ENCODE assay signal across 14 cellular contexts in the genomic region with DNA sequence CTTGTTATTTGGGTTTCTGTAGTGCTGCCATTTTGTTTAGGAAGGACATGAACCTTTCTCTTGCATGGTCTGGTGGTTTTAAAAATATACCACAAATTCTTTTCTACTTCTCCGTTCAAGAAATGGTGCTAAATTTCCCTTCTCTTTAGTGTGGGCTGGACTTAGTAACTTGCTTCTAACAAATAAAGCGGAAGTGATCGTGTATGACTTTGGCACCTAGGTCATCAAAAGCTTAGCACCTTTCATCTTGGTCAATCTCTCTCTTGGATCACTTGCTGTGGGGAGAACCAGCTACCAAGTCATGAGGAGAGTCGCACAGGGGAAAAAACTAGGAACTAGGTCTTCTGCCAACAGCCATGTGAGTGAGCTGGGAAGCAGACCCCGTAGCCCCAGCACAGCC.
"Had no signal": no experiment of that assay in that cellular context is flagged by ENCODE, and none has a peak within 500 bp of the region (broad histone marks: within the 10 kb centered on the region; RNA-seq: fewer than 3 reads in every experiment).

No MANE protein-coding gene starts in this region.

- H3K27ac Mint-ChIP-seq: progenitor cell of endocrine pancreas, type B pancreatic cell had no signal

- H3K27me3 Mint-ChIP-seq: naive thymus-derived CD8-positive, alpha-beta T cell; progenitor cell of endocrine pancreas; stimulated activated naive CD8-positive, alpha-beta T cell treated with anti-CD3 and anti-CD28 coated beads, Interleukin-15, amount 100 ng/mL, for 72 hours; type B pancreatic cell had no signal

- H3K9me3 Mint-ChIP-seq: naive thymus-derived CD8-positive, alpha-beta T cell; stimulated activated naive CD8-positive, alpha-beta T cell treated with anti-CD3 and anti-CD28 coated beads, Interleukin-15, amount 100 ng/mL, for 72 hours; type B pancreatic cell had no signal

- ATAC-seq: left ventricle myocardium superior; lower lobe of right lung; naive thymus-derived CD8-positive, alpha-beta T cell; right lobe of liver; stimulated activated naive CD8-positive, alpha-beta T cell treated with anti-CD3 and anti-CD28 coated beads, Interleukin-15, amount 100 ng/mL, for 72 hours had no signal

- H3K4me3 Mint-ChIP-seq: naive thymus-derived CD8-positive, alpha-beta T cell; stimulated activated naive CD8-positive, alpha-beta T cell treated with anti-CD3 and anti-CD28 coated beads, Interleukin-15, amount 100 ng/mL, for 72 hours; type B pancreatic cell had no signal

- H3K36me3 Mint-ChIP-seq: type B pancreatic cell had no signal

- DNase-seq: dorsolateral prefrontal cortex; effector CD4-positive, alpha-beta T cell; left ventricle myocardium superior; lower lobe of right lung; naive thymus-derived CD8-positive, alpha-beta T cell; right lobe of liver; small intestine; stimulated activated CD4-positive, alpha-beta T cell treated with anti-CD3 and anti-CD28 coated beads, Interleukin-15, amount 100 ng/mL, for 24 hours; stimulated activated CD4-positive, alpha-beta T cell treated with anti-CD3 and anti-CD28 coated beads, Interleukin-2, amount 100 ng/mL, for 48 hours; stimulated activated naive CD4-positive, alpha-beta T cell; stimulated activated naive CD8-positive, alpha-beta T cell treated with anti-CD3 and anti-CD28 coated beads, Interleukin-15, amount 100 ng/mL, for 72 hours; thyroid gland had no signal
